ENCODE assay signal across 17 cellular contexts in genomic region chr3:24562874-24563273, GRCh38.
DNase-seq lines count a peak whose midpoint lies in the region; ATAC-seq and TF ChIP-seq lines count a peak whose summit lies in the region.
"Had no signal": no experiment of that assay in that cellular context is flagged by ENCODE, and none has a peak within 500 bp of the region (broad histone marks: within the 10 kb centered on the region; RNA-seq: fewer than 3 reads in every experiment).

No MANE protein-coding gene starts in this region.

- no peaks in the 10 kb centered on the region for H3K4me1 Mint-ChIP-seq in stimulated activated naive B cell treated with anti-CD40 and anti-IgM and Interleukin-4, amounts not matched to agents 10 μg/mL and 1 μg/mL and 100 μg/mL, for 72 hours
- H3K4me1 Mint-ChIP-seq in chondrocyte (ENCODE audit: low read depth), result no peaks in the 10 kb centered on the region
- H3K4me1 Mint-ChIP-seq: mesothelial cell of epicardium had no signal

- no peaks in the 10 kb centered on the region for H3K27me3 ChIP-seq in WERI-Rb-1 (ENCODE audit: insufficient read depth, low read depth, severe bottlenecking)
- H3K27me3 ChIP-seq: BE2C, colonic mucosa, vagina had no signal

- H3K36me3 Mint-ChIP-seq in stimulated activated naive B cell treated with anti-CD40 and anti-IgM and Interleukin-4, amounts not matched to agents 10 μg/mL and 1 μg/mL and 100 μg/mL, for 72 hours, result no peaks in the 10 kb centered on the region
- H3K36me3 Mint-ChIP-seq in chondrocyte (ENCODE audit: low read depth), result peaks cover 5% of the 10 kb centered on the region
- H3K36me3 Mint-ChIP-seq: mesothelial cell of epicardium had no signal

- TF ChIP-seq CTCF in chondrocyte (IDR thresholded peaks at IDR 0.05), result no peak
- no peak for TF ChIP-seq CTCF in WERI-Rb-1 (IDR thresholded peaks at IDR 0.05; ENCODE audit: low read depth, low read length)

- no peak for DNase-seq in stimulated activated naive B cell treated with anti-CD40 and anti-IgM and Interleukin-4, amounts not matched to agents 10 μg/mL and 1 μg/mL and 100 μg/mL, for 72 hours
- no peak for DNase-seq in chondrocyte (ENCODE audit: low spot score)
- no peak for DNase-seq in WERI-Rb-1
- DNase-seq: activated effector memory CD4-positive, alpha-beta T cell treated with anti-CD3 and anti-CD28 coated beads, Interleukin-2, amount 50 U/mL, for 16 hours; BE2C; colonic mucosa; DMS 273 treated with DMSO at 0.1 percent for 48 hours; NCI-H2029; NCI-H526 treated with DMSO at 0.1 percent for 48 hours; stimulated activated naive CD4-positive, alpha-beta T cell had no signal

- H3K9me3 Mint-ChIP-seq in stimulated activated naive B cell treated with anti-CD40 and anti-IgM and Interleukin-4, amounts not matched to agents 10 μg/mL and 1 μg/mL and 100 μg/mL, for 72 hours, result peaks cover 0 to 1% of the 10 kb centered on the region in 2 donors
- peaks cover 11% of the 10 kb centered on the region for H3K9me3 Mint-ChIP-seq in chondrocyte (ENCODE audit: low read depth)

- no peak overlapping the region for H3K4me3 ChIP-seq in WERI-Rb-1 (ENCODE audit: low read depth, low read length)
- H3K4me3 ChIP-seq: colonic mucosa, vagina had no signal

- H3K27ac ChIP-seq in WERI-Rb-1, result no peak overlapping the region
- H3K27ac ChIP-seq: colonic mucosa, vagina, VCaP had no signal

- no peak overlapping the region for H3K4me3 Mint-ChIP-seq in stimulated activated naive B cell treated with anti-CD40 and anti-IgM and Interleukin-4, amounts not matched to agents 10 μg/mL and 1 μg/mL and 100 μg/mL, for 72 hours
- no peak overlapping the region for H3K4me3 Mint-ChIP-seq in chondrocyte (ENCODE audit: unreplicated experiment)
- H3K4me3 Mint-ChIP-seq: mesothelial cell of epicardium had no signal

- no peak overlapping the region for H3K27ac Mint-ChIP-seq in stimulated activated naive B cell treated with anti-CD40 and anti-IgM and Interleukin-4, amounts not matched to agents 10 μg/mL and 1 μg/mL and 100 μg/mL, for 72 hours
- H3K27ac Mint-ChIP-seq in chondrocyte (ENCODE audit: unreplicated experiment), result no peak overlapping the region
- H3K27ac Mint-ChIP-seq: mesothelial cell of epicardium had no signal

- H3K9me3 ChIP-seq in WERI-Rb-1 (ENCODE audit: severe bottlenecking), result no peaks in the 10 kb centered on the region
- H3K9me3 ChIP-seq: BE2C, colonic mucosa, vagina had no signal

- no peaks in the 10 kb centered on the region for H3K36me3 ChIP-seq in WERI-Rb-1
- H3K36me3 ChIP-seq: BE2C, colonic mucosa, vagina had no signal

- peak; percentile 87 for ATAC-seq in GM19351 (IDR thresholded peaks at IDR 0.05; ENCODE audit: unreplicated experiment)
- peak; percentile 84 for ATAC-seq in HG02884 (IDR thresholded peaks at IDR 0.05; ENCODE audit: unreplicated experiment)
- peak; percentile 94 for ATAC-seq in HG03571 (IDR thresholded peaks at IDR 0.05; ENCODE audit: unreplicated experiment)
- ATAC-seq in stimulated activated naive B cell treated with anti-CD40 and anti-IgM and Interleukin-4, amounts not matched to agents 10 μg/mL and 1 μg/mL and 100 μg/mL, for 72 hours (replicated peaks), result peak; percentile 54 to 81
- ATAC-seq in activated CD4-positive, CD25-positive, alpha-beta regulatory T cell treated with anti-CD3 and anti-CD28 coated beads, Interleukin-2, amount 50 U/mL, for 24 hours, result no peak

- peaks cover 11 to 13% of the 10 kb centered on the region in 2 donors for H3K27me3 Mint-ChIP-seq in stimulated activated naive B cell treated with anti-CD40 and anti-IgM and Interleukin-4, amounts not matched to agents 10 μg/mL and 1 μg/mL and 100 μg/mL, for 72 hours
- H3K27me3 Mint-ChIP-seq in chondrocyte (ENCODE audit: low read depth), result peaks cover 4% of the 10 kb centered on the region

Comparison
In these comparisons a context has a peak if more than half of its experiments do, and no peak if none do; other contexts are left out.
1. ATAC-seq: peak in GM19351 (single experiment), HG02884 (single experiment), HG03571 (single experiment) and stimulated activated naive B cell treated with anti-CD40 and anti-IgM and Interleukin-4, amounts not matched to agents 10 μg/mL and 1 μg/mL and 100 μg/mL, for 72 hours (2 of 2); none in activated CD4-positive, CD25-positive, alpha-beta regulatory T cell treated with anti-CD3 and anti-CD28 coated beads, Interleukin-2, amount 50 U/mL, for 24 hours (0 of 2).